ENCODE assay signal across 10 cellular contexts in genomic region chrX:48020472-48020871, GRCh38. TPM values are rescaled to one million over a fixed set of nuclear protein-coding genes. Genes with fewer than 3 reads are reported as not detected.
DNase-seq lines count a peak whose midpoint lies in the region; TF ChIP-seq lines count a peak whose summit lies in the region.
"Not testable (repeated sequence)": the region's sequence is repeated elsewhere in the genome, so short reads cannot be mapped to it uniquely, and the experiment has no call there.
"Had no signal": no experiment of that assay in that cellular context is flagged by ENCODE, and none has a peak within 500 bp of the region (broad histone marks: within the 10 kb centered on the region; RNA-seq: fewer than 3 reads in every experiment).

No MANE protein-coding gene starts in this region.

- H2AFZ ChIP-seq in OCI-LY7 (ENCODE audit: low read length), result peak overlapping the region; percentile 95; the same call in 1 of the 2 replicates
- peak overlapping the region; percentile 99 for H2AFZ ChIP-seq in smooth muscle cell (ENCODE audit: low read depth)

- peak overlapping the region; percentile 71 for H3K4me2 ChIP-seq in DOHH2 (ENCODE audit: low read length)
- peak overlapping the region; percentile 80 for H3K4me2 ChIP-seq in OCI-LY7 (ENCODE audit: low read length)
- peak overlapping the region; percentile 82 for H3K4me2 ChIP-seq in smooth muscle cell

- H3K27me3 Mint-ChIP-seq in activated CD4-positive, alpha-beta memory T cell treated with anti-CD3 and anti-CD28 coated beads, Interleukin-2, amount 10 ng/mL, durations not matched to agents 7 days and 5 days; mesothelial cell of epicardium (ENCODE audit: low read depth): not testable (repeated sequence)

- WGBS in esophagus muscularis mucosa, result 62% methylated on average over 11 of the region's 11 CpGs
- WGBS in smooth muscle cell (ENCODE audit: low lambda C conversion rate), result 87% methylated on average over 11 of the region's 11 CpGs
- WGBS in transverse colon (ENCODE audit: low coverage in 1 of 2), 2 donors, result 33 to 68% methylated on average over 4 to 11 of the region's 11 CpGs

- not testable (repeated sequence) for BruUV-seq in OCI-LY7 (replicated peaks; lab: Mats Ljungman, UMichigan)

- not testable (repeated sequence) for H3K36me3 ChIP-seq in DOHH2 (ENCODE audit: control insufficient read depth, low read length); OCI-LY7 (ENCODE audit: insufficient read depth, low read length); ascending aorta; esophagus muscularis mucosa; smooth muscle cell (ENCODE audit: low read depth); transverse colon

- H3K9me3 ChIP-seq in DOHH2 (ENCODE audit: control insufficient read depth, insufficient read depth, low read length); OCI-LY7 (ENCODE audit: low read length); ascending aorta; smooth muscle cell (replicated peaks; ENCODE audit: low read depth); transverse colon: not testable (repeated sequence)
- peaks cover 0 to 13% (median 0%) of the 10 kb centered on the region in 4 donors for H3K9me3 ChIP-seq in esophagus muscularis mucosa

- not testable (repeated sequence) for H3K9me2 ChIP-seq in DOHH2 (replicated peaks; ENCODE audit: control insufficient read depth, low read length); OCI-LY7 (ENCODE audit: insufficient read depth, low read length)

- H3K4me1 ChIP-seq in DOHH2 (ENCODE audit: control insufficient read depth, low read length); OCI-LY7 (ENCODE audit: insufficient read depth, low read length, poor library complexity, severe bottlenecking); ascending aorta; esophagus muscularis mucosa; smooth muscle cell (ENCODE audit: low read depth); transverse colon: not testable (repeated sequence)

- POLR2A ChIA-PET in OCI-LY7 (lab: Charles Lee), result not testable (repeated sequence)
- POLR2A ChIA-PET in activated CD4-positive, alpha-beta memory T cell treated with anti-CD3 and anti-CD28 coated beads, Interleukin-2, amount 10 ng/mL, durations not matched to agents 7 days and 5 days (lab: Charles Lee), result interaction anchor here (0.6 to 1.4 kb wide), 2 partner anchors 18 to 185 kb away, joined by 3 to 10 read pairs; partner anchors contain the start of gene ZNF81

- not testable (repeated sequence) for H3K27ac ChIP-seq in DOHH2 (ENCODE audit: low read depth, low read length); OCI-LY7 (ENCODE audit: low read depth, low read length, poor library complexity, severe bottlenecking); ascending aorta; smooth muscle cell (ENCODE audit: low read depth)
- H3K27ac ChIP-seq in esophagus muscularis mucosa (replicated peaks in 1 of 4) (peak overlapping the region in 2 of 4 donors; percentile 83 to 87), transverse colon (peak overlapping the region in 3 of 4 donors; percentile 78 to 86 (median 86))

- TF ChIP-seq POLR2A in esophagus muscularis mucosa (IDR thresholded peaks at IDR 0.05; ENCODE audit: low read depth); transverse colon (IDR thresholded peaks at IDR 0.05): not testable (repeated sequence)

- not testable (repeated sequence) for H3K27me3 ChIP-seq in DOHH2 (ENCODE audit: control insufficient read depth, low read length); ascending aorta; esophagus muscularis mucosa; smooth muscle cell (ENCODE audit: low read depth); transverse colon

- not testable (repeated sequence) for DNase-seq in OCI-LY7 (ENCODE audit: low spot score); ascending aorta (ENCODE audit: low spot score in 2 of 2); esophagus muscularis mucosa (ENCODE audit: extremely low spot score); mesothelial cell of epicardium (ENCODE audit: low spot score in 2 of 2, unreplicated experiment in 2 of 2); smooth muscle cell (lab: John Stamatoyannopoulos, UW; ENCODE audit: unreplicated experiment); transverse colon
- DNase-seq in activated CD4-positive, alpha-beta memory T cell treated with anti-CD3 and anti-CD28 coated beads, Interleukin-2, amount 10 ng/mL, durations not matched to agents 7 days and 5 days, result peak; percentile 17

- H3F3A ChIP-seq in DOHH2 (ENCODE audit: control insufficient read depth, insufficient read depth); smooth muscle cell (ENCODE audit: low read depth): not testable (repeated sequence)

- H3K9me3 Mint-ChIP-seq in activated CD4-positive, alpha-beta memory T cell treated with anti-CD3 and anti-CD28 coated beads, Interleukin-2, amount 10 ng/mL, durations not matched to agents 7 days and 5 days, result not testable (repeated sequence)
- H3K9me3 Mint-ChIP-seq in mesothelial cell of epicardium, result peaks cover 20% of the 10 kb centered on the region

- H3K4me3 ChIP-seq in DOHH2 (ENCODE audit: low read length) (peak overlapping the region; percentile 88), OCI-LY7 (ENCODE audit: low read depth, low read length, poor library complexity, severe bottlenecking) (peak overlapping the region; percentile 75), ascending aorta (peak overlapping the region; percentile 55 to 61), esophagus muscularis mucosa (peak overlapping the region; percentile 52 to 67 (median 60)), smooth muscle cell (peak overlapping the region; percentile 77), transverse colon (peak overlapping the region in 2 of 4 donors; percentile 46 to 52)

- not testable (repeated sequence) for TF ChIP-seq CTCF in DOHH2 (IDR thresholded peaks at IDR 0.05; ENCODE audit: low read depth, low read length, poor library complexity, severe bottlenecking); OCI-LY7 (conservative IDR thresholded peaks at IDR 0.05; ENCODE audit: low read length); ascending aorta (IDR thresholded peaks at IDR 0.05); esophagus muscularis mucosa (IDR thresholded peaks at IDR 0.05); mesothelial cell of epicardium (IDR thresholded peaks at IDR 0.05; ENCODE audit: unreplicated experiment); smooth muscle cell (IDR thresholded peaks at IDR 0.05; ENCODE audit: borderline replicate concordance, insufficient read depth, poor library complexity, severe bottlenecking); transverse colon (IDR thresholded peaks at IDR 0.05)

- intact Hi-C loops in OCI-LY7 (cut with micrococcal nuclease; ENCODE audit: unreplicated experiment) (loop anchor here (10.0 kb wide), 1 partner anchor 366 kb away; the partner anchor contains the start of genes ELK1 and UXT), ascending aorta (cut with DNase I) (loop anchor here (5.0 to 10.0 kb wide), 3 partner anchors 366 to 538 kb away; partner anchors contain the start of genes ELK1, UXT and ZNF41), esophagus muscularis mucosa (cut with DNase I) (loop anchor here (10.0 kb wide), 3 partner anchors 56 to 826 kb away; partner anchors contain the start of gene UBA1)
- intact Hi-C loops in transverse colon (cut with DNase I; ENCODE audit: low total_unique reads), result not testable (repeated sequence)

- H3K27ac Mint-ChIP-seq in activated CD4-positive, alpha-beta memory T cell treated with anti-CD3 and anti-CD28 coated beads, Interleukin-2, amount 10 ng/mL, durations not matched to agents 7 days and 5 days, result peak overlapping the region; percentile 47
- H3K27ac Mint-ChIP-seq in mesothelial cell of epicardium, result not testable (repeated sequence)

- TF ChIP-seq EP300 in esophagus muscularis mucosa (IDR thresholded peaks at IDR 0.05); transverse colon (IDR thresholded peaks at IDR 0.05; ENCODE audit: low read depth): not testable (repeated sequence)

- CTCF ChIA-PET in OCI-LY7 (lab: Charles Lee; ENCODE audit: unreplicated experiment); activated CD4-positive, alpha-beta memory T cell treated with anti-CD3 and anti-CD28 coated beads, Interleukin-2, amount 10 ng/mL, durations not matched to agents 7 days and 5 days (lab: Charles Lee): not testable (repeated sequence)

- H4K20me1 ChIP-seq in DOHH2 (ENCODE audit: control insufficient read depth, insufficient read depth, low read depth, low read length); OCI-LY7 (ENCODE audit: insufficient read depth, low read length); smooth muscle cell (ENCODE audit: low read depth): not testable (repeated sequence)

- peaks cover 10% of the 10 kb centered on the region for H3K4me1 Mint-ChIP-seq in activated CD4-positive, alpha-beta memory T cell treated with anti-CD3 and anti-CD28 coated beads, Interleukin-2, amount 10 ng/mL, durations not matched to agents 7 days and 5 days
- H3K4me1 Mint-ChIP-seq in mesothelial cell of epicardium, result not testable (repeated sequence)

- not testable (repeated sequence) for H3K36me3 Mint-ChIP-seq in activated CD4-positive, alpha-beta memory T cell treated with anti-CD3 and anti-CD28 coated beads, Interleukin-2, amount 10 ng/mL, durations not matched to agents 7 days and 5 days (ENCODE audit: low read depth); mesothelial cell of epicardium

- H3K4me3 Mint-ChIP-seq in activated CD4-positive, alpha-beta memory T cell treated with anti-CD3 and anti-CD28 coated beads, Interleukin-2, amount 10 ng/mL, durations not matched to agents 7 days and 5 days, result not testable (repeated sequence)
- H3K4me3 Mint-ChIP-seq in mesothelial cell of epicardium, result peak overlapping the region; percentile 90

- not testable (repeated sequence) for H3K79me2 ChIP-seq in DOHH2 (ENCODE audit: control insufficient read depth, low read length); OCI-LY7 (ENCODE audit: insufficient read depth, low read depth, low read length); smooth muscle cell (ENCODE audit: low read depth)

- not testable (repeated sequence) for H3K9ac ChIP-seq in smooth muscle cell (ENCODE audit: low read depth)

- in situ Hi-C loops in transverse colon (cut with MboI; ENCODE audit: low pct_ligation_motif_present in 1 of 4, low pct_unique_long_range_greater_than_20kb in 1 of 4, low sequenced_read_pairs in 3 of 4), result loop anchor here in 2 of 4 donors (10.0 kb wide), 2 partner anchors 166 to 186 kb away; partner anchors contain the start of gene ZNF81 (in 1 of the 2)

RNA-seq across cellular contexts. Expression of gene SPACA5, which starts 13.7 kb away (rescaled TPM):
- not detected in 2 replicates for total RNA-seq in OCI-LY7 (2014; rRNA removed; shearing (Covaris generic))
- total RNA-seq in OCI-LY7 (2022), result not detected in 2 replicates
- not detected for total RNA-seq in activated CD4-positive, alpha-beta memory T cell treated with anti-CD3 and anti-CD28 coated beads, Interleukin-2, amount 10 ng/mL, durations not matched to agents 7 days and 5 days
- not detected for total RNA-seq in ascending aorta
- not detected for total RNA-seq in esophagus muscularis mucosa
- not detected in 3 replicates for total RNA-seq in mesothelial cell of epicardium
- total RNA-seq in smooth muscle cell, result not detected in 2 replicates
- polyA plus RNA-seq in smooth muscle cell, result not detected in 2 replicates
- not detected for total RNA-seq in transverse colon
- total RNA-seq: H9, myocyte had no signal

RNA-seq across cellular contexts. Expression of gene ZNF182, which starts 16.7 kb away (rescaled TPM):
- total RNA-seq in OCI-LY7 (2014; rRNA removed; shearing (Covaris generic)), result 5.0 and 6.1 TPM in 2 replicates
- total RNA-seq in OCI-LY7 (2022), result 9.7 and 9.8 TPM in 2 replicates
- 1 to 10 TPM; 8.6 to 9.1 TPM for total RNA-seq in activated CD4-positive, alpha-beta memory T cell treated with anti-CD3 and anti-CD28 coated beads, Interleukin-2, amount 10 ng/mL, durations not matched to agents 7 days and 5 days
- 0.11 TPM for total RNA-seq in ascending aorta
- 1 to 10 TPM; 3.5 to 6.2 (median 3.9) TPM for total RNA-seq in esophagus muscularis mucosa
- total RNA-seq in mesothelial cell of epicardium, result 7.9 to 8.5 TPM (median 7.9 TPM) in 3 replicates
- 5.8 and 7.4 TPM in 2 replicates for total RNA-seq in smooth muscle cell
- polyA plus RNA-seq in smooth muscle cell, result 2.8 and 3.0 TPM in 2 replicates
- total RNA-seq in transverse colon, result 1 to 10 TPM; 3.7 to 6.8 (median 4.8) TPM

RNA-seq across cellular contexts. Expression of gene ZNF630, which starts 51.0 kb away (rescaled TPM):
- 2.7 and 4.0 TPM in 2 replicates for total RNA-seq in OCI-LY7 (2014; rRNA removed; shearing (Covaris generic))
- 1.3 and 1.9 TPM in 2 replicates for total RNA-seq in OCI-LY7 (2022)
- 1 to 10 TPM; 1.2 TPM for total RNA-seq in activated CD4-positive, alpha-beta memory T cell treated with anti-CD3 and anti-CD28 coated beads, Interleukin-2, amount 10 ng/mL, durations not matched to agents 7 days and 5 days
- total RNA-seq in ascending aorta, result 3.3 TPM
- total RNA-seq in esophagus muscularis mucosa, result 1 to 10 TPM; 2.3 to 5.4 (median 3.1) TPM
- 5.3 to 6.6 TPM (median 5.8 TPM) in 3 replicates for total RNA-seq in mesothelial cell of epicardium
- 5.0 and 7.9 TPM in 2 replicates for total RNA-seq in smooth muscle cell
- polyA plus RNA-seq in smooth muscle cell, result 2.1 and 2.2 TPM in 2 replicates
- total RNA-seq in transverse colon, result 10 to 100 TPM in 2 of 4 donors, 1 to 10 TPM in 2; 4.6 to 29.9 (median 14.1) TPM
